In the genomic region with DNA sequence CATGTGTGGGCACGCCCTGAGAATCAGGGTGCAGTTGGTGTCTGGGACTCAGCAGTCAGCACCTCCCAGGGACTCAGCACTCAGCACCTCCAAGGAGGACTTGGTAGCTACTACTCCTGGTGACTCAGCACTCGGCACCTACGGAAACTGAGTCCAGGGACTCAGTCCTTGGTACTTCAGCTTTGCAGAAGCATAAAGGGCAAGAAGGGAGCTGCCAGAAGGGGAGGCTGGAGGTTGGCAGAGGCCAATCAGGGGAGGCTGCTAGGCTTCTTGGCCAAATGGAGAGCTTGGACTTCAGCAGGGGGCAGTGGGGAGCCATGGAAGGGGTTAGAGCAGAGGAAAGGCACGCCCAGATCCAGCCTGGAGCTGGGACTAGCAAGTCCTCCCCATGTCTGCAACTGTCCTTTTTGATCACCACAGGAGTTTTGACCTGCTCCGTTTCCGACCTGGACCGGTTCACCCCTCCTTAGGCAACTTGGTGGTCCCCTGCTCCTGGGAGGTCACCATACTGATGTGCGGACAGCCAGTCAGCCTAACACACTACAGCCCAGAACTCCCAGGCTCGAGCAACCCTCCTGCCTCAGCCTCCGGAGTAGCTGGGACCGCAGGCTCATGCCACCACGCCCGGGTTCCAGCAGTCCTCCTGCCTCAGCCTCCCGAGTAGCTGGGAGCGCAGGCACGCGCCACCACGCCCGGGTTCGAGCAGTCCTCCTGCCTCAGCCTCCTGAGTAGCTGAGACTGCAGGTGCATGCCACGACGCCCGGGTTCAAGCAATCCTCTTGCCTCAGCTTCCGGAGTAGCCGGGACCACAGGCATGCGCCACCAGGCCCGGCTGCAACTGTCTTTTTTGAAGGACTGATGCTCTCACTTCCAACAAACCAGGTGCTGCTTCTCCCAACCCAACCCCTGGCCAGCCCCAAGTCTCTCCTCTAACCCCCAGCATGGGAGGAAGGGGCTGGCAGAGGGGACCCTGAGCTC, we compare ENCODE assay signal across 9 cellular contexts. TPM values are rescaled to one million over a fixed set of nuclear protein-coding genes. Genes with fewer than 3 reads are reported as not detected.
DNase-seq lines count a peak whose midpoint lies in the region; ATAC-seq, FAIRE-seq and TF ChIP-seq lines count a peak whose summit lies in the region.
"Had no signal": no experiment of that assay in that cellular context is flagged by ENCODE, and none has a peak within 500 bp of the region (broad histone marks: within the 10 kb centered on the region; RNA-seq: fewer than 3 reads in every experiment).

No MANE protein-coding gene starts in this region.

- FAIRE-seq in K562 (lab: Jason Lieb, UNC) = peak; percentile 81

- DNase-seq in Caco-2 = no peak
- peak; percentile 33 for DNase-seq in HT1080 (ENCODE audit: low read depth)
- peak; percentile 58 to 72 (median 66) for DNase-seq in K562 (ENCODE audit: extremely low read depth in 1 of 4, low spot score in 3 of 4)
- DNase-seq in mesendoderm = peak; percentile 41
- no peak for DNase-seq in germinal center (ENCODE audit: low spot score)
- DNase-seq in natural killer cell treated with Interleukin-12 subunit alpha and Interleukin-12 subunit beta and Interleukin-15 and Interleukin-18, amount 100 ng/mL, for 72 hours (ENCODE audit: low spot score) = no peak
- DNase-seq in vagina (ENCODE audit: extremely low spot score in 2 of 2) = no peak

- H3K4me3 ChIP-seq in Caco-2 (ENCODE audit: low read depth, low read length) (peak overlapping the region; percentile 74), K562 (no peak overlapping the region), mesendoderm (ENCODE audit: low read length) (no peak overlapping the region), vagina (no peak overlapping the region)

- peaks cover 18% of the 10 kb centered on the region for H3K4me1 ChIP-seq in Caco-2
- H3K4me1 ChIP-seq in K562 (replicated peaks in 1 of 2; ENCODE audit: control insufficient read depth in 2 of 2, insufficient read depth in 2 of 2, low read length in 2 of 2) = peaks cover 8 to 61% of the 10 kb centered on the region in 2 experiments; a peak in 4 of 5 replicates
- no peaks in the 10 kb centered on the region for H3K4me1 ChIP-seq in mesendoderm (ENCODE audit: control insufficient read depth, low read depth, low read length)
- H3K4me1 ChIP-seq in vagina = peaks cover 13% of the 10 kb centered on the region
- H3K4me1 ChIP-seq: prostate gland had no signal

- H3K27ac ChIP-seq in K562 (ENCODE audit: extremely low read depth, low read depth, low read length) (no peak overlapping the region), mesendoderm (ENCODE audit: low read depth, low read length) (no peak overlapping the region), vagina (no peak overlapping the region)
- H3K27ac ChIP-seq: prostate gland had no signal

- H3K4me3 Mint-ChIP-seq in Caco-2 (ENCODE audit: unreplicated experiment) = peak overlapping the region; percentile 67
- H3K4me3 Mint-ChIP-seq in natural killer cell treated with Interleukin-12 subunit alpha and Interleukin-12 subunit beta and Interleukin-15 and Interleukin-18, amount 100 ng/mL, for 72 hours = no peak overlapping the region

- H3K9me3 Mint-ChIP-seq in Caco-2 (ENCODE audit: unreplicated experiment) = no peaks in the 10 kb centered on the region
- H3K9me3 Mint-ChIP-seq in natural killer cell treated with Interleukin-12 subunit alpha and Interleukin-12 subunit beta and Interleukin-15 and Interleukin-18, amount 100 ng/mL, for 72 hours = no peaks in the 10 kb centered on the region

- no peaks in the 10 kb centered on the region for H3K9me1 ChIP-seq in K562 (ENCODE audit: control insufficient read depth, insufficient read depth, low read length)

- in situ Hi-C loops in K562 (cut with MboI) = no loop called here

- peaks cover 4% of the 10 kb centered on the region for H3K36me3 ChIP-seq in Caco-2 (ENCODE audit: control insufficient read depth, insufficient read depth, low read length)
- H3K36me3 ChIP-seq in K562 (ENCODE audit: control insufficient read depth, insufficient read depth, low read length) = no peaks in the 10 kb centered on the region
- no peaks in the 10 kb centered on the region for H3K36me3 ChIP-seq in mesendoderm (ENCODE audit: control insufficient read depth, insufficient read depth, low read length)
- no peaks in the 10 kb centered on the region for H3K36me3 ChIP-seq in vagina
- H3K36me3 ChIP-seq: prostate gland had no signal

- no peak overlapping the region for H3K4ac ChIP-seq in mesendoderm (ENCODE audit: low read depth, low read length)

- H3K9ac ChIP-seq in K562 (ENCODE audit: insufficient read depth in 1 of 2, low read depth in 2 of 2, low read length in 2 of 2) = peak overlapping the region in 1 of 2 experiments; percentile 86; a peak in 2 of 4 replicates
- H3K9ac ChIP-seq in mesendoderm (ENCODE audit: low read length) = no peak overlapping the region

- no peaks in the 10 kb centered on the region for H3K79me1 ChIP-seq in mesendoderm (ENCODE audit: low read length)

- peaks cover 12% of the 10 kb centered on the region for H3K4me1 Mint-ChIP-seq in Caco-2 (ENCODE audit: low read depth, unreplicated experiment)
- peaks cover 0 to 5% of the 10 kb centered on the region in 2 donors for H3K4me1 Mint-ChIP-seq in natural killer cell treated with Interleukin-12 subunit alpha and Interleukin-12 subunit beta and Interleukin-15 and Interleukin-18, amount 100 ng/mL, for 72 hours (ENCODE audit: low read depth in 2 of 2)

- no peak overlapping the region; the same call in 1 of the 2 replicates for H3K4me2 ChIP-seq in K562 (ENCODE audit: insufficient read depth, low read length)
- no peak overlapping the region for H3K4me2 ChIP-seq in mesendoderm (ENCODE audit: low read length)

- H4K5ac ChIP-seq in mesendoderm (ENCODE audit: low read length) = no peak overlapping the region

- peaks cover 11% of the 10 kb centered on the region for H3K9me3 ChIP-seq in Caco-2
- H3K9me3 ChIP-seq in K562 (replicated peaks; ENCODE audit: control insufficient read depth, insufficient read depth, low read depth, low read length) = peaks cover 4% of the 10 kb centered on the region; the same call in 1 of the 2 replicates
- no peaks in the 10 kb centered on the region for H3K9me3 ChIP-seq in vagina
- H3K9me3 ChIP-seq: prostate gland had no signal

- TSS peak; percentile 39 for BruUV-seq in Caco-2 (replicated peaks; lab: Mats Ljungman, UMichigan)
- no TSS peak for BruUV-seq in K562 (replicated peaks; lab: Mats Ljungman, UMichigan)

- TF ChIP-seq POLR2A in K562 (conservative IDR thresholded peaks at IDR 0.05) (no peak), vagina (IDR thresholded peaks at IDR 0.05) (no peak)

- H3K79me2 ChIP-seq in K562 (ENCODE audit: control insufficient read depth, insufficient read depth, low read length) (no peaks in the 10 kb centered on the region), mesendoderm (ENCODE audit: control insufficient read depth, insufficient read depth, low read length) (no peaks in the 10 kb centered on the region)

- H4K8ac ChIP-seq in mesendoderm (ENCODE audit: low read depth, low read length) = no peak overlapping the region

- ATAC-seq in K562 (peak; percentile 73), GM18870 (IDR thresholded peaks at IDR 0.05; ENCODE audit: unreplicated experiment) (no peak)
- ATAC-seq in natural killer cell treated with Interleukin-12 subunit alpha and Interleukin-12 subunit beta and Interleukin-15 and Interleukin-18, amount 100 ng/mL, for 72 hours = no peak

- H2BK5ac ChIP-seq in mesendoderm (ENCODE audit: low read length) = no peak overlapping the region

- peak in 1 of 2 experiments; percentile 5 for TF ChIP-seq CTCF in Caco-2 (IDR thresholded peaks at IDR 0.05; ENCODE audit: insufficient read depth in 1 of 2, low read depth in 1 of 2, low read length in 1 of 2, severe bottlenecking in 1 of 2, unreplicated experiment in 1 of 2)
- peak; percentile 72 to 78 (median 73) for TF ChIP-seq CTCF in K562 (IDR thresholded peaks at IDR 0.05 in 2 of 3, conservative IDR thresholded peaks at IDR 0.05 in 1 of 3; ENCODE audit: insufficient read depth in 2 of 3, low read depth in 1 of 3, low read length in 3 of 3)
- TF ChIP-seq CTCF in vagina (IDR thresholded peaks at IDR 0.05) = no peak

- no peak overlapping the region for H2AFZ ChIP-seq in K562 (ENCODE audit: low read depth, low read length)

- no peaks in the 10 kb centered on the region for H4K20me1 ChIP-seq in K562 (replicated peaks; ENCODE audit: control insufficient read depth, insufficient read depth, low read length)

- no peak overlapping the region for H3K18ac ChIP-seq in mesendoderm (ENCODE audit: low read length)

- WGBS in K562 (ENCODE audit: insufficient coverage, low coverage, missing lambda C conversion rate) = 73% methylated on average over 21 of the region's 27 CpGs
- no CpG with 5 or more reads among the region's 27 CpGs for WGBS in mesendoderm (ENCODE audit: extremely low coverage, insufficient coverage, low lambda C conversion rate)

- no peak overlapping the region for H3K23ac ChIP-seq in mesendoderm (ENCODE audit: low read length)

- intact Hi-C loops in Caco-2 (cut with micrococcal nuclease; ENCODE audit: unreplicated experiment) = loop anchor here (10.0 kb wide), 2 partner anchors 46 to 76 kb away; a partner anchor contains a TSS
- intact Hi-C loops in K562 (cut with micrococcal nuclease) = loop anchor here (5.0 kb wide), 1 partner anchor 77 kb away; no protein-coding TSS in a partner anchor
- intact Hi-C loops in vagina (cut with DNase I) = loop anchor here (10.0 kb wide), 1 partner anchor 186 kb away; no protein-coding TSS in a partner anchor

- no peaks in the 10 kb centered on the region for H3K27me3 Mint-ChIP-seq in Caco-2 (ENCODE audit: insufficient read depth, unreplicated experiment)
- peaks cover 0 to 2% of the 10 kb centered on the region in 2 donors for H3K27me3 Mint-ChIP-seq in natural killer cell treated with Interleukin-12 subunit alpha and Interleukin-12 subunit beta and Interleukin-15 and Interleukin-18, amount 100 ng/mL, for 72 hours

- H2BK120ac ChIP-seq in mesendoderm (ENCODE audit: low read depth, low read length) = no peak overlapping the region

- H2AK5ac ChIP-seq in mesendoderm (ENCODE audit: low read length) = no peak overlapping the region

- no peak overlapping the region for H3K27ac Mint-ChIP-seq in Caco-2 (ENCODE audit: unreplicated experiment)
- H3K27ac Mint-ChIP-seq in natural killer cell treated with Interleukin-12 subunit alpha and Interleukin-12 subunit beta and Interleukin-15 and Interleukin-18, amount 100 ng/mL, for 72 hours = no peak overlapping the region

- peak; percentile 44 to 74; a peak in 3 of 4 replicates for TF ChIP-seq RAD21 in K562 (CRISPR knock-in tag; conservative IDR thresholded peaks at IDR 0.05 in 1 of 2, IDR thresholded peaks at IDR 0.05 in 1 of 2)

- no peak overlapping the region for H3K56ac ChIP-seq in mesendoderm (ENCODE audit: low read length)

- CTCF ChIA-PET in Caco-2 (lab: Charles Lee) (interaction anchor here (0.7 to 2.4 kb wide), 2 partner anchors 8 to 24 kb away, joined by 3 to 6 read pairs; no protein-coding TSS in a partner anchor), K562 (lab: Yijun Ruan, JAX; ENCODE audit: low intra/inter-chr PET ratio) (interaction anchor here (0.6 to 2.7 kb wide), 2 partner anchors 35 to 78 kb away, joined by 3 to 25 read pairs; no protein-coding TSS in a partner anchor)

- H2BK15ac ChIP-seq in mesendoderm (replicated peaks; ENCODE audit: low read depth) = no peak overlapping the region

- no peak for TF ChIP-seq EP300 in K562 (IDR thresholded peaks at IDR 0.05; ENCODE audit: low read length)

- H3K27me3 ChIP-seq in Caco-2 (replicated peaks; ENCODE audit: control insufficient read depth, insufficient read depth, low read length) (no peaks in the 10 kb centered on the region), K562 (ENCODE audit: control insufficient read depth in 2 of 2, insufficient read depth in 2 of 2, low read length in 2 of 2) (no peaks in the 10 kb centered on the region), mesendoderm (ENCODE audit: insufficient read depth, low read length, poor library complexity) (no peaks in the 10 kb centered on the region), vagina (peaks cover 5% of the 10 kb centered on the region)

- POLR2A ChIA-PET in Caco-2 (lab: Charles Lee) = no interaction called here
- POLR2A ChIA-PET in K562 (lab: Yijun Ruan, JAX) = interaction anchor here (0.6 to 2.0 kb wide), 6 partner anchors 9 to 320 kb away, joined by 3 to 13 read pairs (median 4); a partner anchor contains a TSS

- peaks cover 14% of the 10 kb centered on the region for H3K36me3 Mint-ChIP-seq in Caco-2 (ENCODE audit: insufficient read depth, unreplicated experiment)
- no peaks in the 10 kb centered on the region for H3K36me3 Mint-ChIP-seq in natural killer cell treated with Interleukin-12 subunit alpha and Interleukin-12 subunit beta and Interleukin-15 and Interleukin-18, amount 100 ng/mL, for 72 hours

RNA-seq across cellular contexts. Expression of a gene that starts 1.5 kb away (rescaled TPM):
- 85.5 and 92.6 TPM in 2 replicates for total RNA-seq in Caco-2 (2022)
- total RNA-seq in HT1080 (2014; rRNA removed; shearing (Covaris generic)) = not detected in 2 replicates
- polyA plus RNA-seq in HT1080 (2015; cell fraction: cytosol; rRNA removed) = not detected in 2 replicates
- polyA plus RNA-seq in HT1080 (2015; cell fraction: nucleus; rRNA removed) = not detected in 2 replicates
- 28.4 and 83.6 TPM in 2 replicates for total RNA-seq in K562 (2011; cell fraction: chromatin; rRNA removed; ENCODE audit: low replicate concordance)
- 54.4 and 56.8 TPM in 2 replicates for total RNA-seq in K562 (2011; cell fraction: nucleolus; rRNA removed)
- 33.9 and 40.5 TPM in 2 replicates for total RNA-seq in K562 (2011; cell fraction: nucleoplasm; rRNA removed)
- total RNA-seq in K562 (2014; rRNA removed) = 4.9 and 5.1 TPM in 2 replicates
- 1.0 and 1.1 TPM in 2 replicates for total RNA-seq in K562 (2014; rRNA removed; fragmentation: Illumina TruSeq; extraction: Trizol)
- total RNA-seq in K562 (2015; rRNA removed; fragmentation: Illumina TruSeq; extraction: Trizol) = 3.8 TPM in 2 replicates
- total RNA-seq in K562 (2021) = 9.3 and 14.5 TPM in 2 replicates
- polyA plus RNA-seq in K562 (2011; rRNA removed) = 5.4 and 19.1 TPM in 2 replicates
- polyA plus RNA-seq in K562 (2011; cell fraction: cytosol; rRNA removed) = 4.1 and 4.3 TPM in 2 replicates
- polyA plus RNA-seq in K562 (2011; cell fraction: nucleus; rRNA removed) = 179 and 200 TPM in 2 replicates
- polyA plus RNA-seq in K562 (2012) = 11.4 and 33.5 TPM in 2 replicates
- polyA plus RNA-seq in K562 (2014; fragmentation: Illumina TruSeq; extraction: Trizol) = 4.5 and 5.5 TPM in 2 replicates
- polyA plus RNA-seq in K562 (2014; fragmentation: Nextera tagmentation; extraction: Ambion mirVana) = under 1 TPM; 0.20 to 0.27 TPM
- polyA plus RNA-seq in K562 (2014; rRNA removed) = 10.7 and 10.8 TPM in 2 replicates
- polyA minus RNA-seq in K562 (2011; rRNA and poly(A)+ RNA removed) = 1.3 and 1.4 TPM in 2 replicates
- 2.9 and 3.2 TPM in 2 replicates for polyA minus RNA-seq in K562 (2011; cell fraction: cytosol; rRNA and poly(A)+ RNA removed)
- 19.4 and 27.1 TPM in 2 replicates for polyA minus RNA-seq in K562 (2011; cell fraction: nucleus; rRNA and poly(A)+ RNA removed)
- 4.0 TPM for polyA plus RNA-seq in mesendoderm (2013, experiment 1 of 2)
- 4.3 TPM for polyA plus RNA-seq in mesendoderm (2013, experiment 2 of 2)
- 1 to 10 TPM; 2.4 to 6.7 TPM for total RNA-seq in natural killer cell treated with Interleukin-12 subunit alpha and Interleukin-12 subunit beta and Interleukin-15 and Interleukin-18, amount 100 ng/mL, for 72 hours
- total RNA-seq in vagina = 12.0 TPM

RNA-seq across cellular contexts. Expression of a gene that starts 9.7 kb away (rescaled TPM):
- total RNA-seq in Caco-2 (2022) (40.6 and 44.3 TPM in 2 replicates), K562 (2014; rRNA removed) (42.4 and 61.4 TPM in 2 replicates), K562 (2014; rRNA removed; fragmentation: Illumina TruSeq; extraction: Trizol) (7.7 and 10.3 TPM in 2 replicates), K562 (2015; rRNA removed; fragmentation: Illumina TruSeq; extraction: Trizol) (17.2 and 19.2 TPM in 2 replicates), K562 (2021) (51.4 and 53.9 TPM in 2 replicates), vagina (36.1 TPM)
- 24.7 and 29.7 TPM in 2 replicates for total RNA-seq in HT1080 (2014; rRNA removed; shearing (Covaris generic))
- 17.7 and 19.7 TPM in 2 replicates for polyA plus RNA-seq in HT1080 (2015; cell fraction: cytosol; rRNA removed)
- 49.1 and 51.2 TPM in 2 replicates for polyA plus RNA-seq in HT1080 (2015; cell fraction: nucleus; rRNA removed)
- 105 and 295 TPM in 2 replicates for total RNA-seq in K562 (2011; cell fraction: chromatin; rRNA removed; ENCODE audit: low replicate concordance)
- total RNA-seq in K562 (2011; cell fraction: nucleolus; rRNA removed) = 221 and 222 TPM in 2 replicates
- total RNA-seq in K562 (2011; cell fraction: nucleoplasm; rRNA removed) = 123 and 136 TPM in 2 replicates
- polyA plus RNA-seq in K562 (2011; rRNA removed) (22.4 and 36.2 TPM in 2 replicates), K562 (2014; fragmentation: Illumina TruSeq; extraction: Trizol) (16.9 and 25.2 TPM in 2 replicates), K562 (2014; fragmentation: Nextera tagmentation; extraction: Ambion mirVana) (1 to 10 TPM in 1 of 2 experiments, under 1 TPM in 1; 0.45 to 1.1 TPM), K562 (2014; rRNA removed) (36.8 and 38.3 TPM in 2 replicates)
- polyA plus RNA-seq in K562 (2011; cell fraction: cytosol; rRNA removed) = 31.4 and 55.2 TPM in 2 replicates
- 204 and 221 TPM in 2 replicates for polyA plus RNA-seq in K562 (2011; cell fraction: nucleus; rRNA removed)
- 33.8 and 52.0 TPM in 2 replicates for polyA plus RNA-seq in K562 (2012)
- 21.0 and 25.3 TPM in 2 replicates for polyA minus RNA-seq in K562 (2011; rRNA and poly(A)+ RNA removed)
- polyA minus RNA-seq in K562 (2011; cell fraction: cytosol; rRNA and poly(A)+ RNA removed) = 26.6 and 30.7 TPM in 2 replicates
- 37.0 and 51.1 TPM in 2 replicates for polyA minus RNA-seq in K562 (2011; cell fraction: nucleus; rRNA and poly(A)+ RNA removed)
- 19.8 TPM for polyA plus RNA-seq in mesendoderm (2013, experiment 1 of 2)
- polyA plus RNA-seq in mesendoderm (2013, experiment 2 of 2) = 19.4 TPM
- total RNA-seq in natural killer cell treated with Interleukin-12 subunit alpha and Interleukin-12 subunit beta and Interleukin-15 and Interleukin-18, amount 100 ng/mL, for 72 hours = 10 to 100 TPM; 20.6 to 56.9 TPM

RNA-seq across cellular contexts. Expression of a gene that starts 25.6 kb away (rescaled TPM):
- 119 and 124 TPM in 2 replicates for total RNA-seq in Caco-2 (2022)
- 17.1 and 20.9 TPM in 2 replicates for total RNA-seq in HT1080 (2014; rRNA removed; shearing (Covaris generic))
- 18.9 and 30.1 TPM in 2 replicates for polyA plus RNA-seq in HT1080 (2015; cell fraction: cytosol; rRNA removed)
- polyA plus RNA-seq in HT1080 (2015; cell fraction: nucleus; rRNA removed) = 42.6 and 50.0 TPM in 2 replicates
- 8.7 and 27.6 TPM in 2 replicates for total RNA-seq in K562 (2011; cell fraction: chromatin; rRNA removed; ENCODE audit: low replicate concordance)
- 50.7 and 50.9 TPM in 2 replicates for total RNA-seq in K562 (2011; cell fraction: nucleolus; rRNA removed)
- total RNA-seq in K562 (2011; cell fraction: nucleoplasm; rRNA removed) = 15.8 and 24.1 TPM in 2 replicates
- total RNA-seq in K562 (2014; rRNA removed) = 109 and 114 TPM in 2 replicates
- 6.0 and 7.2 TPM in 2 replicates for total RNA-seq in K562 (2014; rRNA removed; fragmentation: Illumina TruSeq; extraction: Trizol)
- total RNA-seq in K562 (2015; rRNA removed; fragmentation: Illumina TruSeq; extraction: Trizol) = 50.6 and 51.6 TPM in 2 replicates
- 83.1 and 93.8 TPM in 2 replicates for total RNA-seq in K562 (2021)
- 22.5 and 25.0 TPM in 2 replicates for polyA plus RNA-seq in K562 (2011; rRNA removed)
- 41.4 and 135 TPM in 2 replicates for polyA plus RNA-seq in K562 (2011; cell fraction: cytosol; rRNA removed)
- 81.1 and 118 TPM in 2 replicates for polyA plus RNA-seq in K562 (2011; cell fraction: nucleus; rRNA removed)
- 55.3 and 81.1 TPM in 2 replicates for polyA plus RNA-seq in K562 (2012)
- 14.8 and 46.2 TPM in 2 replicates for polyA plus RNA-seq in K562 (2014; fragmentation: Illumina TruSeq; extraction: Trizol)
- polyA plus RNA-seq in K562 (2014; fragmentation: Nextera tagmentation; extraction: Ambion mirVana) = 10 to 100 TPM in 1 of 2 experiments, 1 to 10 TPM in 1; 6.3 to 13.3 TPM
- polyA plus RNA-seq in K562 (2014; rRNA removed) = 92.4 and 133 TPM in 2 replicates
- 1.1 and 2.3 TPM in 2 replicates for polyA minus RNA-seq in K562 (2011; rRNA and poly(A)+ RNA removed)
- polyA minus RNA-seq in K562 (2011; cell fraction: cytosol; rRNA and poly(A)+ RNA removed) = 12.4 and 13.7 TPM in 2 replicates
- polyA minus RNA-seq in K562 (2011; cell fraction: nucleus; rRNA and poly(A)+ RNA removed) = 11.0 and 11.7 TPM in 2 replicates
- 24.9 TPM for polyA plus RNA-seq in mesendoderm (2013, experiment 1 of 2)
- 26.3 TPM for polyA plus RNA-seq in mesendoderm (2013, experiment 2 of 2)
- total RNA-seq in natural killer cell treated with Interleukin-12 subunit alpha and Interleukin-12 subunit beta and Interleukin-15 and Interleukin-18, amount 100 ng/mL, for 72 hours = 10 to 100 TPM; 39.0 to 44.9 TPM
- 48.1 TPM for total RNA-seq in vagina

RNA-seq across cellular contexts. Expression of a gene that starts 46.3 kb away (rescaled TPM):
- 143 and 149 TPM in 2 replicates for total RNA-seq in Caco-2 (2022)
- 12.0 and 13.1 TPM in 2 replicates for total RNA-seq in HT1080 (2014; rRNA removed; shearing (Covaris generic))
- 12.5 and 13.7 TPM in 2 replicates for polyA plus RNA-seq in HT1080 (2015; cell fraction: cytosol; rRNA removed)
- polyA plus RNA-seq in HT1080 (2015; cell fraction: nucleus; rRNA removed) = 19.9 and 21.2 TPM in 2 replicates
- total RNA-seq in K562 (2011; cell fraction: chromatin; rRNA removed; ENCODE audit: low replicate concordance) = 29.8 and 101 TPM in 2 replicates
- total RNA-seq in K562 (2011; cell fraction: nucleolus; rRNA removed) = 77.2 and 90.9 TPM in 2 replicates
- total RNA-seq in K562 (2011; cell fraction: nucleoplasm; rRNA removed) = 38.5 and 42.2 TPM in 2 replicates
- total RNA-seq in K562 (2014; rRNA removed) = 99.7 and 122 TPM in 2 replicates
- total RNA-seq in K562 (2014; rRNA removed; fragmentation: Illumina TruSeq; extraction: Trizol) = 11.2 and 14.9 TPM in 2 replicates
- total RNA-seq in K562 (2015; rRNA removed; fragmentation: Illumina TruSeq; extraction: Trizol) = 30.7 and 36.6 TPM in 2 replicates
- 102 and 110 TPM in 2 replicates for total RNA-seq in K562 (2021)
- polyA plus RNA-seq in K562 (2011; rRNA removed) = 45.4 and 47.8 TPM in 2 replicates
- polyA plus RNA-seq in K562 (2011; cell fraction: cytosol; rRNA removed) = 40.1 and 126 TPM in 2 replicates
- polyA plus RNA-seq in K562 (2011; cell fraction: nucleus; rRNA removed) = 77.2 and 108 TPM in 2 replicates
- polyA plus RNA-seq in K562 (2012) = 49.0 and 59.2 TPM in 2 replicates
- 26.9 and 39.7 TPM in 2 replicates for polyA plus RNA-seq in K562 (2014; fragmentation: Illumina TruSeq; extraction: Trizol)
- polyA plus RNA-seq in K562 (2014; fragmentation: Nextera tagmentation; extraction: Ambion mirVana) = under 1 TPM; 0.11 to 0.45 TPM
- polyA plus RNA-seq in K562 (2014; rRNA removed) = 73.9 and 78.9 TPM in 2 replicates
- 8.3 and 21.7 TPM in 2 replicates for polyA minus RNA-seq in K562 (2011; rRNA and poly(A)+ RNA removed)
- polyA minus RNA-seq in K562 (2011; cell fraction: cytosol; rRNA and poly(A)+ RNA removed) = 71.3 and 72.2 TPM in 2 replicates
- 28.1 and 30.5 TPM in 2 replicates for polyA minus RNA-seq in K562 (2011; cell fraction: nucleus; rRNA and poly(A)+ RNA removed)
- 13.1 TPM for polyA plus RNA-seq in mesendoderm (2013, experiment 1 of 2)
- 14.1 TPM for polyA plus RNA-seq in mesendoderm (2013, experiment 2 of 2)
- not detected for total RNA-seq in natural killer cell treated with Interleukin-12 subunit alpha and Interleukin-12 subunit beta and Interleukin-15 and Interleukin-18, amount 100 ng/mL, for 72 hours
- total RNA-seq in vagina = 117 TPM

Comparison
In these comparisons a context has a peak if more than half of its experiments do, and no peak if none do; other contexts are left out.
1. DNase-seq: peak in HT1080 (single experiment), K562 (4 of 4) and mesendoderm (single experiment); none in Caco-2 (0 of 2), germinal center (single experiment), natural killer cell treated with Interleukin-12 subunit alpha and Interleukin-12 subunit beta and Interleukin-15 and Interleukin-18, amount 100 ng/mL, for 72 hours (single experiment) and vagina (0 of 2).
2. CTCF ChIP-seq: peak in K562 (3 of 3); none in vagina (0 of 3).